Comparison of ENCODE assay signal across 10 cellular contexts in the genomic region with DNA sequence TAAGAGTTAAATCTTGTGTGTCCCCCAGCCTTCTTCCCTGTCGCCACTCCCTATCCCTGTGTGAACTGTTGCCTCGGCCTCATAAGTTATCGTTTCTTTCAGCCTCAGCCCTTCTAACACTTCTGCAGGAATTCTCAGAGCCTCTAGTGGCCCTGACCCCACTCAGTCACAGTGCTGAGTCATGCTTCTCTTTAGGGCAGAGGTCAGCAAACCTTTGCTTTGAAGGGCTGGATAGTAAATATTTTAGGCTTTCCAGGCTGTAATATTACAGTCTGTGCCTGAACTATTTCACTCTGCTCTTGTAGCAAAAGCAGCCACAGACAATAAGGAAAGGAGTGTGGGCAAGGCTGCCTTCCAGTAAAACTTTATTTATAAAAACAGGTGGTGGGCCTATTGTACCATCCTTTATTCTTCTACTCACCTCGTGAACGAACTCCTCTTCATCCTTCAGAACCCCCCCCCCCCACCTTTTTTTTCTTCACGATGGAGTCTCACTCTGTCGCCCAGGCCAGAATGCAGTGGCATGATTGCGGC. TPM values are rescaled to one million over a fixed set of nuclear protein-coding genes. Genes with fewer than 3 reads are reported as not detected.
DNase-seq lines count a peak whose midpoint lies in the region; ATAC-seq and TF ChIP-seq lines count a peak whose summit lies in the region.
"Had no signal": no experiment of that assay in that cellular context is flagged by ENCODE, and none has a peak within 500 bp of the region (broad histone marks: within the 10 kb centered on the region; RNA-seq: fewer than 3 reads in every experiment).

No MANE protein-coding gene starts in this region.

- WGBS in mesendoderm (ENCODE audit: extremely low coverage, insufficient coverage, low lambda C conversion rate) = no CpG with 5 or more reads among the region's 8 CpGs

- peak overlapping the region; percentile 17 for H3K9ac ChIP-seq in HUES6 (ENCODE audit: low read length)
- no peak overlapping the region for H3K9ac ChIP-seq in mesendoderm (ENCODE audit: low read length)

- H3K4ac ChIP-seq in mesendoderm (ENCODE audit: low read depth, low read length) = peak overlapping the region; percentile 20

- H3K79me1 ChIP-seq in mesendoderm (ENCODE audit: low read length) = peaks cover 19% of the 10 kb centered on the region

- no peak overlapping the region for H3K27ac Mint-ChIP-seq in activated naive CD8-positive, alpha-beta T cell treated with anti-CD3 and anti-CD28 coated beads, Interleukin-2, amount 50 U/mL, for 24 hours

- H2BK5ac ChIP-seq in mesendoderm (ENCODE audit: low read length) = no peak overlapping the region

- H3K23ac ChIP-seq in mesendoderm (ENCODE audit: low read length) = no peak overlapping the region

- ATAC-seq in GM21576 (IDR thresholded peaks at IDR 0.05; ENCODE audit: unreplicated experiment) = no peak
- no peak for ATAC-seq in activated naive CD8-positive, alpha-beta T cell treated with anti-CD3 and anti-CD28 coated beads, Interleukin-2, amount 50 U/mL, for 24 hours

- H3K9me3 ChIP-seq in HUES6 (ENCODE audit: control insufficient read depth, insufficient read depth, low read depth, low read length) = peaks cover 6% of the 10 kb centered on the region; the same call in 1 of the 2 replicates
- H3K9me3 ChIP-seq: psoas muscle had no signal

- H3K4me1 Mint-ChIP-seq in activated naive CD8-positive, alpha-beta T cell treated with anti-CD3 and anti-CD28 coated beads, Interleukin-2, amount 50 U/mL, for 24 hours = peaks cover 21% of the 10 kb centered on the region

- H3K4me2 ChIP-seq in mesendoderm (ENCODE audit: low read length) = no peak overlapping the region

- H3K56ac ChIP-seq in mesendoderm (ENCODE audit: low read length) = peak overlapping the region; percentile 34

- DNase-seq in A172 (ENCODE audit: low spot score) = peak; percentile 53
- DNase-seq in cardiac fibroblast (ENCODE audit: low read depth in 2 of 2) = peak; percentile 58 to 72
- DNase-seq in mesendoderm = peak; percentile 68
- DNase-seq in SHP77 (lab: John Stamatoyannopoulos, UW) = no peak
- no peak for DNase-seq in stimulated activated CD8-positive, alpha-beta memory T cell treated with anti-CD3 and anti-CD28 coated beads, Interleukin-4, amount 100 ng/mL, for 48 hours
- DNase-seq in activated naive CD8-positive, alpha-beta T cell treated with anti-CD3 and anti-CD28 coated beads, Interleukin-2, amount 50 U/mL, for 24 hours = no peak
- DNase-seq: NCI-H187 treated with DMSO at 0.1 percent for 48 hours, psoas muscle had no signal

- no peak overlapping the region for H4K8ac ChIP-seq in mesendoderm (ENCODE audit: low read depth, low read length)

- H3K36me3 ChIP-seq in HUES6 (ENCODE audit: control insufficient read depth, insufficient read depth, low read length) (peaks cover 15% of the 10 kb centered on the region), mesendoderm (ENCODE audit: control insufficient read depth, insufficient read depth, low read length) (peaks cover 5% of the 10 kb centered on the region)

- H3K36me3 Mint-ChIP-seq in activated naive CD8-positive, alpha-beta T cell treated with anti-CD3 and anti-CD28 coated beads, Interleukin-2, amount 50 U/mL, for 24 hours (ENCODE audit: low read depth) = peaks cover 22% of the 10 kb centered on the region

- H3K79me2 ChIP-seq in mesendoderm (ENCODE audit: control insufficient read depth, insufficient read depth, low read length) = peaks cover 20% of the 10 kb centered on the region

- H4K5ac ChIP-seq in mesendoderm (ENCODE audit: low read length) = no peak overlapping the region

- H3K4me3 ChIP-seq in HUES6 (ENCODE audit: low read depth, low read length) = no peak overlapping the region
- H3K4me3 ChIP-seq in cardiac fibroblast (replicated peaks in 1 of 2; ENCODE audit: low read depth in 2 of 2, low read length in 2 of 2) = no peak overlapping the region
- H3K4me3 ChIP-seq in mesendoderm (ENCODE audit: low read length) = no peak overlapping the region
- H3K4me3 ChIP-seq: psoas muscle had no signal

- H3K9me3 Mint-ChIP-seq in activated naive CD8-positive, alpha-beta T cell treated with anti-CD3 and anti-CD28 coated beads, Interleukin-2, amount 50 U/mL, for 24 hours = no peaks in the 10 kb centered on the region

- no peak overlapping the region for H3K4me3 Mint-ChIP-seq in activated naive CD8-positive, alpha-beta T cell treated with anti-CD3 and anti-CD28 coated beads, Interleukin-2, amount 50 U/mL, for 24 hours

- H3K18ac ChIP-seq in mesendoderm (ENCODE audit: low read length) = peak overlapping the region; percentile 24

- no peak overlapping the region for H2AK5ac ChIP-seq in mesendoderm (ENCODE audit: low read length)

- no peak overlapping the region for H2BK120ac ChIP-seq in mesendoderm (ENCODE audit: low read depth, low read length)

- no peak overlapping the region for H2BK15ac ChIP-seq in mesendoderm (replicated peaks; ENCODE audit: low read depth)

- H3K4me1 ChIP-seq in HUES6 (ENCODE audit: control insufficient read depth, insufficient read depth, low read length) (peaks cover 5% of the 10 kb centered on the region; the same call in 1 of the 2 replicates), mesendoderm (ENCODE audit: control insufficient read depth, low read depth, low read length) (no peaks in the 10 kb centered on the region)

- no peaks in the 10 kb centered on the region for H3K27me3 Mint-ChIP-seq in activated naive CD8-positive, alpha-beta T cell treated with anti-CD3 and anti-CD28 coated beads, Interleukin-2, amount 50 U/mL, for 24 hours

- no peak for TF ChIP-seq CTCF in cardiac fibroblast (IDR thresholded peaks at IDR 0.05; ENCODE audit: low read depth, low read length)

- H3K27ac ChIP-seq in HUES6 (ENCODE audit: low read depth, low read length) = no peak overlapping the region
- peak overlapping the region; percentile 37 for H3K27ac ChIP-seq in mesendoderm (ENCODE audit: low read depth, low read length)
- H3K27ac ChIP-seq: psoas muscle had no signal

- H3K27me3 ChIP-seq in HUES6 (ENCODE audit: control insufficient read depth, insufficient read depth, low read length) (no peaks in the 10 kb centered on the region), mesendoderm (ENCODE audit: insufficient read depth, low read length, poor library complexity) (no peaks in the 10 kb centered on the region)

RNA-seq across cellular contexts. Expression of a gene that starts 22.1 kb away (rescaled TPM):
- total RNA-seq in A172 (2014; rRNA removed; shearing (Covaris generic)) = 37.6 and 43.8 TPM in 2 replicates
- 28.8 TPM for polyA plus RNA-seq in mesendoderm (2013, experiment 1 of 2)
- 29.1 TPM for polyA plus RNA-seq in mesendoderm (2013, experiment 2 of 2)

RNA-seq across cellular contexts. Expression of a gene that starts 22.4 kb away (rescaled TPM):
- total RNA-seq in A172 (2014; rRNA removed; shearing (Covaris generic)) = 22.2 and 26.7 TPM in 2 replicates
- polyA plus RNA-seq in mesendoderm (2013, experiment 1 of 2) = 24.9 TPM
- polyA plus RNA-seq in mesendoderm (2013, experiment 2 of 2) = 24.3 TPM

Comparison
In these comparisons a context has a peak if more than half of its experiments do, and no peak if none do; other contexts are left out.
1. DNase-seq: peak in A172 (single experiment), cardiac fibroblast (2 of 2) and mesendoderm (single experiment); none in SHP77 (0 of 2), stimulated activated CD8-positive, alpha-beta memory T cell treated with anti-CD3 and anti-CD28 coated beads, Interleukin-4, amount 100 ng/mL, for 48 hours (single experiment) and activated naive CD8-positive, alpha-beta T cell treated with anti-CD3 and anti-CD28 coated beads, Interleukin-2, amount 50 U/mL, for 24 hours (single experiment).